In genomic region chr7:137681657-137682562, GRCh38 we compare ENCODE assay signal across 14 cellular contexts.
DNase-seq lines count a peak whose midpoint lies in the region; TF ChIP-seq lines count a peak whose summit lies in the region.
"Had no signal": no experiment of that assay in that cellular context is flagged by ENCODE, and none has a peak within 500 bp of the region (broad histone marks: within the 10 kb centered on the region; RNA-seq: fewer than 3 reads in every experiment).

No MANE protein-coding gene starts in this region.

- no peak for TF ChIP-seq EP300 in transverse colon (IDR thresholded peaks at IDR 0.05; ENCODE audit: low read depth)

- peak overlapping the region; percentile 33 for H2AFZ ChIP-seq in osteoblast (ENCODE audit: low read length)

- no peaks in the 10 kb centered on the region for H3K9me3 ChIP-seq in osteoblast (ENCODE audit: low read depth, low read length)
- no peaks in the 10 kb centered on the region for H3K9me3 ChIP-seq in transverse colon
- H3K9me3 ChIP-seq: upper lobe of right lung had no signal

- peaks cover 46% of the 10 kb centered on the region for H3K4me1 ChIP-seq in osteoblast (ENCODE audit: insufficient read depth, low read length)
- H3K4me1 ChIP-seq in transverse colon: no peaks in the 10 kb centered on the region
- H3K4me1 ChIP-seq: upper lobe of right lung had no signal

- in situ Hi-C loops in transverse colon (cut with MboI; ENCODE audit: low pct_ligation_motif_present in 1 of 4, low pct_unique_long_range_greater_than_20kb in 1 of 4, low sequenced_read_pairs in 3 of 4): no loop called here

- H3K27ac Mint-ChIP-seq in activated naive CD4-positive, alpha-beta T cell treated with anti-CD3 and anti-CD28 coated beads for 36 hours: no peak overlapping the region
- H3K27ac Mint-ChIP-seq: activated naive CD8-positive, alpha-beta T cell treated with anti-CD3 and anti-CD28 coated beads, Interleukin-2, amount 50 U/mL, for 24 hours; CD4-positive, alpha-beta memory T cell; endodermal cell; H9; naive thymus-derived CD4-positive, alpha-beta T cell had no signal

- H3K27me3 ChIP-seq in BJ (ENCODE audit: control insufficient read depth, insufficient read depth, low read length): no peaks in the 10 kb centered on the region
- no peaks in the 10 kb centered on the region for H3K27me3 ChIP-seq in osteoblast (ENCODE audit: insufficient read depth, low read length)
- no peaks in the 10 kb centered on the region for H3K27me3 ChIP-seq in transverse colon
- H3K27me3 ChIP-seq: upper lobe of right lung had no signal

- H3K4me3 Mint-ChIP-seq in activated naive CD4-positive, alpha-beta T cell treated with anti-CD3 and anti-CD28 coated beads for 36 hours: no peak overlapping the region
- H3K4me3 Mint-ChIP-seq: activated naive CD8-positive, alpha-beta T cell treated with anti-CD3 and anti-CD28 coated beads, Interleukin-2, amount 50 U/mL, for 24 hours; CD4-positive, alpha-beta memory T cell; endodermal cell; H9; naive thymus-derived CD4-positive, alpha-beta T cell had no signal

- peaks cover 16% of the 10 kb centered on the region for H3K27me3 Mint-ChIP-seq in activated naive CD4-positive, alpha-beta T cell treated with anti-CD3 and anti-CD28 coated beads for 36 hours (ENCODE audit: low read depth)
- H3K27me3 Mint-ChIP-seq: activated naive CD8-positive, alpha-beta T cell treated with anti-CD3 and anti-CD28 coated beads, Interleukin-2, amount 50 U/mL, for 24 hours had no signal

- POLR2A ChIA-PET in BJ (lab: Charles Lee): interaction anchor here (1.1 kb wide), 1 partner anchor 14 kb away, joined by 3 read pairs; no protein-coding TSS in a partner anchor

- H3K4me3 ChIP-seq in BJ (ENCODE audit: low read depth, low read length) (no peak overlapping the region), osteoblast (ENCODE audit: insufficient read depth, low read length) (peak overlapping the region; percentile 27), transverse colon (no peak overlapping the region)
- H3K4me3 ChIP-seq: upper lobe of right lung had no signal

- intact Hi-C loops in transverse colon (cut with DNase I; ENCODE audit: low total_unique reads): no loop called here
- intact Hi-C loops in activated naive CD4-positive, alpha-beta T cell treated with anti-CD3 and anti-CD28 coated beads for 36 hours (cut with micrococcal nuclease): no loop called here

- H3K36me3 ChIP-seq in BJ (ENCODE audit: control insufficient read depth, insufficient read depth, low read length) (no peaks in the 10 kb centered on the region), osteoblast (ENCODE audit: insufficient read depth, low read length) (peaks cover 9% of the 10 kb centered on the region), transverse colon (no peaks in the 10 kb centered on the region)
- H3K36me3 ChIP-seq: upper lobe of right lung had no signal

- TF ChIP-seq POLR2A in transverse colon (IDR thresholded peaks at IDR 0.05): no peak

- TF ChIP-seq CTCF in BJ (IDR thresholded peaks at IDR 0.05; ENCODE audit: insufficient read depth, low read depth, low read length): no peak
- TF ChIP-seq CTCF in osteoblast (IDR thresholded peaks at IDR 0.05; ENCODE audit: extremely low read depth, low read depth, low read length): no peak
- no peak for TF ChIP-seq CTCF in transverse colon (IDR thresholded peaks at IDR 0.05)

- no peaks in the 10 kb centered on the region for H4K20me1 ChIP-seq in osteoblast (ENCODE audit: insufficient read depth, low read length)

- H3K36me3 Mint-ChIP-seq in activated naive CD4-positive, alpha-beta T cell treated with anti-CD3 and anti-CD28 coated beads for 36 hours (ENCODE audit: low read depth): no peaks in the 10 kb centered on the region
- H3K36me3 Mint-ChIP-seq: CD4-positive, alpha-beta memory T cell; naive thymus-derived CD4-positive, alpha-beta T cell had no signal

- H3K79me2 ChIP-seq in osteoblast (ENCODE audit: insufficient read depth, low read length): no peaks in the 10 kb centered on the region

- H3K4me2 ChIP-seq in osteoblast (ENCODE audit: insufficient read depth, low read length): peak overlapping the region; percentile 62

- no peaks in the 10 kb centered on the region for H3K9me3 Mint-ChIP-seq in activated naive CD4-positive, alpha-beta T cell treated with anti-CD3 and anti-CD28 coated beads for 36 hours
- H3K9me3 Mint-ChIP-seq: activated naive CD8-positive, alpha-beta T cell treated with anti-CD3 and anti-CD28 coated beads, Interleukin-2, amount 50 U/mL, for 24 hours; CD4-positive, alpha-beta memory T cell; naive thymus-derived CD4-positive, alpha-beta T cell had no signal

- CTCF ChIA-PET in BJ (lab: Yijun Ruan, JAX): interaction anchor here (0.7 to 4.6 kb wide), 5 partner anchors 12 to 317 kb away, joined by 3 to 32 read pairs (median 4); no protein-coding TSS in a partner anchor
- CTCF ChIA-PET in activated naive CD4-positive, alpha-beta T cell treated with anti-CD3 and anti-CD28 coated beads for 36 hours (lab: Charles Lee): no interaction called here

- DNase-seq in BJ (ENCODE audit: low read depth) (peak; percentile 88), NCI-H226 (peak; percentile 77), dedifferentiated amniotic fluid mesenchymal stem cell (ENCODE audit: extremely low spot score) (peak; percentile 77), osteoblast (ENCODE audit: insufficient read length, low spot score, missing footprints) (peak; percentile 80), transverse colon (no peak), NCI-H1417 treated with DMSO at 0.1 percent for 48 hours (lab: John Stamatoyannopoulos, UW) (no peak)
- no peak for DNase-seq in activated CD4-positive, alpha-beta T cell treated with anti-CD3 and anti-CD28 coated beads, Interleukin-2, amount 50 U/mL, for 1 hour
- DNase-seq in activated naive CD4-positive, alpha-beta T cell treated with anti-CD3 and anti-CD28 coated beads for 36 hours: no peak
- DNase-seq: activated naive CD8-positive, alpha-beta T cell treated with anti-CD3 and anti-CD28 coated beads, Interleukin-2, amount 50 U/mL, for 24 hours; CD4-positive, alpha-beta memory T cell; endodermal cell; H9; naive thymus-derived CD4-positive, alpha-beta T cell; upper lobe of right lung had no signal

- 57% methylated on average over 4 to 7 of the region's 7 CpGs for WGBS in transverse colon (ENCODE audit: low coverage in 1 of 2), 2 donors

- H3K4me1 Mint-ChIP-seq in activated naive CD4-positive, alpha-beta T cell treated with anti-CD3 and anti-CD28 coated beads for 36 hours (ENCODE audit: low read depth): no peaks in the 10 kb centered on the region
- H3K4me1 Mint-ChIP-seq: activated naive CD8-positive, alpha-beta T cell treated with anti-CD3 and anti-CD28 coated beads, Interleukin-2, amount 50 U/mL, for 24 hours; CD4-positive, alpha-beta memory T cell; naive thymus-derived CD4-positive, alpha-beta T cell had no signal

- H3K27ac ChIP-seq in osteoblast (ENCODE audit: low read depth, low read length) (peak overlapping the region; percentile 98), transverse colon (no peak overlapping the region)
- H3K27ac ChIP-seq: upper lobe of right lung had no signal

Comparison
In these comparisons a context has a peak if more than half of its experiments do, and no peak if none do; other contexts are left out.
1. DNase-seq: peak in BJ (single experiment), NCI-H226 (single experiment), dedifferentiated amniotic fluid mesenchymal stem cell (single experiment) and osteoblast (single experiment); none in transverse colon (single experiment), activated CD4-positive, alpha-beta T cell treated with anti-CD3 and anti-CD28 coated beads, Interleukin-2, amount 50 U/mL, for 1 hour (single experiment), activated naive CD4-positive, alpha-beta T cell treated with anti-CD3 and anti-CD28 coated beads for 36 hours (single experiment) and NCI-H1417 treated with DMSO at 0.1 percent for 48 hours (single experiment).